In genomic region chr1:92079441-92079840, GRCh38 we compare ENCODE assay signal across 10 cellular contexts. TPM values are rescaled to one million over a fixed set of nuclear protein-coding genes. Genes with fewer than 3 reads are reported as not detected.
DNase-seq lines count a peak whose midpoint lies in the region; ATAC-seq and TF ChIP-seq lines count a peak whose summit lies in the region.
"Had no signal": no experiment of that assay in that cellular context is flagged by ENCODE, and none has a peak within 500 bp of the region (broad histone marks: within the 10 kb centered on the region; RNA-seq: fewer than 3 reads in every experiment).

No MANE protein-coding gene starts in this region.

- no peak overlapping the region for H3K4ac ChIP-seq in mesenchymal stem cell (ENCODE audit: low read depth in 1 of 2, low read length in 2 of 2)

- no peak overlapping the region for H2BK120ac ChIP-seq in mesenchymal stem cell (ENCODE audit: low read depth, low read length)

- peaks cover 6% of the 10 kb centered on the region for H3K9me3 Mint-ChIP-seq in activated T-helper 1 cell treated with anti-CD3 and anti-CD28 coated beads, Interleukin-12 subunit alpha, Interleukin-12 subunit beta, Interleukin-2, Interleukin-4 antibody, amounts not matched to agents 30 ng/mL and 10 ng/mL and 1 ng/mL, durations not matched to agents 14 hours and 24 hours and 36 hours
- H3K9me3 Mint-ChIP-seq in type B pancreatic cell = peaks cover 9% of the 10 kb centered on the region

- H3K4me1 ChIP-seq in mesenchymal stem cell (ENCODE audit: control insufficient read depth, insufficient read depth, low read depth, low read length) = no peaks in the 10 kb centered on the region

- H3K23ac ChIP-seq in mesenchymal stem cell (ENCODE audit: low read length in 2 of 2) = no peak overlapping the region

- H2BK12ac ChIP-seq in mesenchymal stem cell (ENCODE audit: low read length in 2 of 2) = no peak overlapping the region

- no peak for TF ChIP-seq CTCF in type B pancreatic cell (conservative IDR thresholded peaks at IDR 0.05)

- H3K79me1 ChIP-seq in mesenchymal stem cell (replicated peaks; ENCODE audit: low read length, poor library complexity, severe bottlenecking) = peaks cover 3% of the 10 kb centered on the region

- no peak overlapping the region for H3K27ac ChIP-seq in mesenchymal stem cell (ENCODE audit: low read length, poor library complexity, severe bottlenecking)

- intact Hi-C loops in Right ventricle myocardium inferior (cut with DNase I) = no loop called here
- intact Hi-C loops in Right ventricle myocardium superior (cut with DNase I) = no loop called here
- intact Hi-C loops in activated T-helper 1 cell treated with anti-CD3 and anti-CD28 coated beads, Interleukin-12 subunit alpha, Interleukin-12 subunit beta, Interleukin-2, Interleukin-4 antibody, amounts not matched to agents 30 ng/mL and 10 ng/mL and 1 ng/mL, durations not matched to agents 14 hours and 24 hours and 36 hours (cut with micrococcal nuclease) = no loop called here

- no peak overlapping the region for H2AFZ ChIP-seq in mesenchymal stem cell (ENCODE audit: low read depth, low read length)

- no peak overlapping the region for H3K18ac ChIP-seq in mesenchymal stem cell (ENCODE audit: low read depth in 1 of 2, low read length in 2 of 2)

- H3K36me3 ChIP-seq in mesenchymal stem cell (ENCODE audit: control insufficient read depth in 1 of 2, insufficient read depth in 2 of 2, low read depth in 1 of 2, low read length in 2 of 2) = no peaks in the 10 kb centered on the region
- H3K36me3 ChIP-seq: left lung had no signal

- H2BK15ac ChIP-seq in mesenchymal stem cell (ENCODE audit: low read depth, poor library complexity, severe bottlenecking) = no peak overlapping the region

- no peak overlapping the region for H4K8ac ChIP-seq in mesenchymal stem cell (ENCODE audit: low read length)

- no peak overlapping the region for H2AK5ac ChIP-seq in mesenchymal stem cell (ENCODE audit: low read length, severe bottlenecking)

- peaks cover 13% of the 10 kb centered on the region for H3K4me1 Mint-ChIP-seq in activated T-helper 1 cell treated with anti-CD3 and anti-CD28 coated beads, Interleukin-12 subunit alpha, Interleukin-12 subunit beta, Interleukin-2, Interleukin-4 antibody, amounts not matched to agents 30 ng/mL and 10 ng/mL and 1 ng/mL, durations not matched to agents 14 hours and 24 hours and 36 hours (ENCODE audit: low read depth)
- H3K4me1 Mint-ChIP-seq in type B pancreatic cell (ENCODE audit: unreplicated experiment) = no peaks in the 10 kb centered on the region

- H2BK5ac ChIP-seq in mesenchymal stem cell (ENCODE audit: low read depth, low read length, poor library complexity, severe bottlenecking) = no peak overlapping the region

- H3K36me3 Mint-ChIP-seq in activated T-helper 1 cell treated with anti-CD3 and anti-CD28 coated beads, Interleukin-12 subunit alpha, Interleukin-12 subunit beta, Interleukin-2, Interleukin-4 antibody, amounts not matched to agents 30 ng/mL and 10 ng/mL and 1 ng/mL, durations not matched to agents 14 hours and 24 hours and 36 hours (ENCODE audit: low read depth) = peaks cover 1% of the 10 kb centered on the region
- no peaks in the 10 kb centered on the region for H3K36me3 Mint-ChIP-seq in type B pancreatic cell

- H4K91ac ChIP-seq in mesenchymal stem cell (ENCODE audit: low read length) = no peak overlapping the region

- peak; percentile 63 for DNase-seq in Right ventricle myocardium inferior (ENCODE audit: missing footprints)
- no peak for DNase-seq in Right ventricle myocardium superior
- no peak for DNase-seq in activated T-helper 1 cell treated with anti-CD3 and anti-CD28 coated beads, Interleukin-12 subunit alpha, Interleukin-12 subunit beta, Interleukin-2, Interleukin-4 antibody, amounts not matched to agents 30 ng/mL and 10 ng/mL and 1 ng/mL, durations not matched to agents 14 hours and 24 hours and 36 hours (ENCODE audit: low spot score)
- DNase-seq in mesenchymal stem cell = no peak
- DNase-seq in type B pancreatic cell (ENCODE audit: extremely low spot score, unreplicated experiment) = no peak
- no peak for DNase-seq in EL
- DNase-seq: NCI-H2081 treated with DMSO at 0.1 percent for 48 hours had no signal

- H3K4me2 ChIP-seq in mesenchymal stem cell (ENCODE audit: low read length, poor library complexity, severe bottlenecking) = no peak overlapping the region

- no peak for ATAC-seq in Right ventricle myocardium inferior
- ATAC-seq in Right ventricle myocardium superior (ENCODE audit: poor library complexity) = no peak
- no peak for ATAC-seq in GM18909 (IDR thresholded peaks at IDR 0.05; ENCODE audit: poor library complexity, unreplicated experiment)
- no peak for ATAC-seq in HG03442 (IDR thresholded peaks at IDR 0.05; ENCODE audit: unreplicated experiment)

- H3K27me3 ChIP-seq in mesenchymal stem cell (ENCODE audit: control insufficient read depth in 1 of 2, insufficient read depth in 1 of 2, low read length in 2 of 2) = no peaks in the 10 kb centered on the region
- H3K27me3 ChIP-seq: left lung had no signal

- 94% methylated on average over 4 of the region's 7 CpGs for WGBS in mesenchymal stem cell

- peaks cover 2% of the 10 kb centered on the region for H3K27me3 Mint-ChIP-seq in activated T-helper 1 cell treated with anti-CD3 and anti-CD28 coated beads, Interleukin-12 subunit alpha, Interleukin-12 subunit beta, Interleukin-2, Interleukin-4 antibody, amounts not matched to agents 30 ng/mL and 10 ng/mL and 1 ng/mL, durations not matched to agents 14 hours and 24 hours and 36 hours (ENCODE audit: insufficient read depth)
- no peaks in the 10 kb centered on the region for H3K27me3 Mint-ChIP-seq in type B pancreatic cell

- H3K14ac ChIP-seq in mesenchymal stem cell (ENCODE audit: low read length in 2 of 2) = no peak overlapping the region

- H3K9ac ChIP-seq in mesenchymal stem cell (ENCODE audit: low read length) = peak overlapping the region; percentile 91

- peaks cover 6% of the 10 kb centered on the region for H3K9me3 ChIP-seq in mesenchymal stem cell (ENCODE audit: control insufficient read depth, low read length)

- H3K4me3 ChIP-seq in mesenchymal stem cell (ENCODE audit: insufficient read depth in 1 of 2, low read depth in 1 of 2, low read length in 2 of 2) = peak overlapping the region in 1 of 2 experiments; percentile 92

- peak overlapping the region; percentile 86 for H3K4me3 Mint-ChIP-seq in activated T-helper 1 cell treated with anti-CD3 and anti-CD28 coated beads, Interleukin-12 subunit alpha, Interleukin-12 subunit beta, Interleukin-2, Interleukin-4 antibody, amounts not matched to agents 30 ng/mL and 10 ng/mL and 1 ng/mL, durations not matched to agents 14 hours and 24 hours and 36 hours
- peak overlapping the region; percentile 98 for H3K4me3 Mint-ChIP-seq in type B pancreatic cell

- no peak overlapping the region for H3K27ac Mint-ChIP-seq in activated T-helper 1 cell treated with anti-CD3 and anti-CD28 coated beads, Interleukin-12 subunit alpha, Interleukin-12 subunit beta, Interleukin-2, Interleukin-4 antibody, amounts not matched to agents 30 ng/mL and 10 ng/mL and 1 ng/mL, durations not matched to agents 14 hours and 24 hours and 36 hours
- no peak overlapping the region for H3K27ac Mint-ChIP-seq in type B pancreatic cell

RNA-seq across cellular contexts. Expression of gene BTBD8, which starts 0.7 kb away (rescaled TPM):
- total RNA-seq in Right ventricle myocardium inferior (4.3 TPM), Right ventricle myocardium superior (5.9 TPM), type B pancreatic cell (ENCODE audit: low replicate concordance) (2.6 and 4.8 TPM in 2 replicates)
- total RNA-seq in activated T-helper 1 cell treated with anti-CD3 and anti-CD28 coated beads, Interleukin-12 subunit alpha, Interleukin-12 subunit beta, Interleukin-2, Interleukin-4 antibody, amounts not matched to agents 30 ng/mL and 10 ng/mL and 1 ng/mL, durations not matched to agents 14 hours and 24 hours and 36 hours = 0.91 and 1.0 TPM in 2 replicates
- polyA plus RNA-seq in mesenchymal stem cell (2013, experiment 1 of 2) = 1.3 TPM
- polyA plus RNA-seq in mesenchymal stem cell (2013, experiment 2 of 2) = 1.2 TPM

RNA-seq across cellular contexts. Expression of gene SETSIP, which starts 4.2 kb away (rescaled TPM):
- total RNA-seq in Right ventricle myocardium inferior (not detected), Right ventricle myocardium superior (not detected), type B pancreatic cell (ENCODE audit: low replicate concordance) (not detected in 2 replicates)
- not detected in 2 replicates for total RNA-seq in activated T-helper 1 cell treated with anti-CD3 and anti-CD28 coated beads, Interleukin-12 subunit alpha, Interleukin-12 subunit beta, Interleukin-2, Interleukin-4 antibody, amounts not matched to agents 30 ng/mL and 10 ng/mL and 1 ng/mL, durations not matched to agents 14 hours and 24 hours and 36 hours
- polyA plus RNA-seq in mesenchymal stem cell (2013, experiment 1 of 2) = 0.21 TPM
- polyA plus RNA-seq in mesenchymal stem cell (2013, experiment 2 of 2) = 0.21 TPM
- total RNA-seq: left lung had no signal

RNA-seq across cellular contexts. Expression of gene EPHX4, which starts 49.7 kb away (rescaled TPM):
- not detected for total RNA-seq in Right ventricle myocardium inferior
- not detected for total RNA-seq in Right ventricle myocardium superior
- total RNA-seq in activated T-helper 1 cell treated with anti-CD3 and anti-CD28 coated beads, Interleukin-12 subunit alpha, Interleukin-12 subunit beta, Interleukin-2, Interleukin-4 antibody, amounts not matched to agents 30 ng/mL and 10 ng/mL and 1 ng/mL, durations not matched to agents 14 hours and 24 hours and 36 hours = 1.0 and 1.2 TPM in 2 replicates
- 6.9 TPM for polyA plus RNA-seq in mesenchymal stem cell (2013, experiment 1 of 2)
- 8.0 TPM for polyA plus RNA-seq in mesenchymal stem cell (2013, experiment 2 of 2)
- total RNA-seq in type B pancreatic cell (ENCODE audit: low replicate concordance) = 0.63 and 0.64 TPM in 2 replicates
